Comparison of ENCODE assay signal across 9 cellular contexts in genomic region chr7:36154255-36155212, GRCh38. TPM values are rescaled to one million over a fixed set of nuclear protein-coding genes. Genes with fewer than 3 reads are reported as not detected.
A peak's percentile ranks its signal among the peaks of the same experiment; 100 is the strongest.
DNase-seq lines count a peak whose midpoint lies in the region; ATAC-seq, FAIRE-seq and TF ChIP-seq lines count a peak whose summit lies in the region.
"Had no signal": no experiment of that assay in that cellular context is flagged by ENCODE, and none has a peak within 500 bp of the region (broad histone marks: within the 10 kb centered on the region; RNA-seq: fewer than 3 reads in every experiment).

No MANE protein-coding gene starts in this region.

- peaks cover 24% of the 10 kb centered on the region for H3K4me1 ChIP-seq in astrocyte (ENCODE audit: insufficient read depth, low read length)
- peaks cover 23% of the 10 kb centered on the region for H3K4me1 ChIP-seq in mesenchymal stem cell (ENCODE audit: control insufficient read depth, insufficient read depth, low read depth, low read length)
- peaks cover 23% of the 10 kb centered on the region for H3K4me1 ChIP-seq in thymus (ENCODE audit: control insufficient read depth, insufficient read depth, low read length)

- H2AFZ ChIP-seq in astrocyte (ENCODE audit: low read depth, low read length) (no peak overlapping the region), mesenchymal stem cell (ENCODE audit: low read depth, low read length) (no peak overlapping the region)

- no peak overlapping the region for H2AK5ac ChIP-seq in mesenchymal stem cell (ENCODE audit: low read length, severe bottlenecking)

- DNase-seq in activated CD8-positive, alpha-beta memory T cell treated with anti-CD3 and anti-CD28 coated beads, Interleukin-2, amount 10 ng/mL, durations not matched to agents 7 days and 5 days: no peak
- DNase-seq in activated CD8-positive, alpha-beta memory T cell treated with anti-CD3 and anti-CD28 coated beads, Interleukin-2, amount 50 U/mL, for 4 hours: no peak
- DNase-seq in astrocyte (ENCODE audit: low read depth): no peak
- DNase-seq in mesenchymal stem cell: no peak
- no peak for DNase-seq in SKM-1 treated with dmso at 0.1 percent for 144 hours (lab: John Stamatoyannopoulos, UW; ENCODE audit: unreplicated experiment)
- DNase-seq: NCI-H2227 treated with DMSO at 0.1 percent for 48 hours had no signal

- no peak overlapping the region for H2BK5ac ChIP-seq in mesenchymal stem cell (ENCODE audit: low read depth, low read length, poor library complexity, severe bottlenecking)

- H3K36me3 ChIP-seq in astrocyte (ENCODE audit: insufficient read depth, low read length) (no peaks in the 10 kb centered on the region), mesenchymal stem cell (ENCODE audit: control insufficient read depth in 1 of 2, insufficient read depth in 2 of 2, low read depth in 1 of 2, low read length in 2 of 2) (peaks cover 0 to 12% of the 10 kb centered on the region in 2 experiments), thymus (ENCODE audit: control insufficient read depth, insufficient read depth) (no peaks in the 10 kb centered on the region)

- H3K27me3 Mint-ChIP-seq in activated CD8-positive, alpha-beta memory T cell treated with anti-CD3 and anti-CD28 coated beads, Interleukin-2, amount 10 ng/mL, durations not matched to agents 7 days and 5 days: peaks cover 14% of the 10 kb centered on the region
- H3K27me3 Mint-ChIP-seq in astrocyte (ENCODE audit: low read depth, unreplicated experiment): peaks cover 2% of the 10 kb centered on the region

- no peak overlapping the region for H3K14ac ChIP-seq in mesenchymal stem cell (ENCODE audit: low read length in 2 of 2)

- peak overlapping the region; percentile 97 for H3K4me2 ChIP-seq in astrocyte (ENCODE audit: low read length)
- no peak overlapping the region for H3K4me2 ChIP-seq in mesenchymal stem cell (ENCODE audit: low read length, poor library complexity, severe bottlenecking)

- H3K4ac ChIP-seq in mesenchymal stem cell (ENCODE audit: low read depth in 1 of 2, low read length in 2 of 2): no peak overlapping the region

- no peak overlapping the region for H4K8ac ChIP-seq in mesenchymal stem cell (ENCODE audit: low read length)

- H3K27ac Mint-ChIP-seq in activated CD8-positive, alpha-beta memory T cell treated with anti-CD3 and anti-CD28 coated beads, Interleukin-2, amount 10 ng/mL, durations not matched to agents 7 days and 5 days: no peak overlapping the region
- no peak overlapping the region for H3K27ac Mint-ChIP-seq in astrocyte (ENCODE audit: unreplicated experiment)

- peaks cover 4% of the 10 kb centered on the region for H3K4me1 Mint-ChIP-seq in activated CD8-positive, alpha-beta memory T cell treated with anti-CD3 and anti-CD28 coated beads, Interleukin-2, amount 10 ng/mL, durations not matched to agents 7 days and 5 days
- H3K4me1 Mint-ChIP-seq in astrocyte (ENCODE audit: low read depth, unreplicated experiment): peaks cover 8% of the 10 kb centered on the region

- no peak for TF ChIP-seq CTCF in astrocyte (IDR thresholded peaks at IDR 0.05; ENCODE audit: insufficient read depth, low read depth, low read length)

- ATAC-seq in activated CD8-positive, alpha-beta memory T cell treated with anti-CD3 and anti-CD28 coated beads, Interleukin-2, amount 10 ng/mL, durations not matched to agents 7 days and 5 days: no peak
- ATAC-seq in GM21526 (IDR thresholded peaks at IDR 0.05; ENCODE audit: low FRiP score, unreplicated experiment) (no peak), HG02571 (IDR thresholded peaks at IDR 0.05; ENCODE audit: unreplicated experiment) (no peak)

- H3K9me3 ChIP-seq in astrocyte (ENCODE audit: insufficient read depth, low read depth, low read length) (no peaks in the 10 kb centered on the region), mesenchymal stem cell (ENCODE audit: control insufficient read depth, low read length) (no peaks in the 10 kb centered on the region), thymus (ENCODE audit: control insufficient read depth) (no peaks in the 10 kb centered on the region)

- H3K79me2 ChIP-seq in astrocyte (ENCODE audit: insufficient read depth, low read length): peaks cover 3% of the 10 kb centered on the region

- H3K9ac ChIP-seq in astrocyte (ENCODE audit: low read length) (no peak overlapping the region), mesenchymal stem cell (ENCODE audit: low read length) (peak overlapping the region; percentile 80)

- peak overlapping the region; percentile 16 for H4K91ac ChIP-seq in mesenchymal stem cell (ENCODE audit: low read length)

- no peak overlapping the region for H2BK120ac ChIP-seq in mesenchymal stem cell (ENCODE audit: low read depth, low read length)

- FAIRE-seq in astrocyte (lab: Jason Lieb, UNC): no peak

- no peak overlapping the region for H3K23ac ChIP-seq in mesenchymal stem cell (ENCODE audit: low read length in 2 of 2)

- peaks cover 4% of the 10 kb centered on the region for H4K20me1 ChIP-seq in astrocyte (ENCODE audit: insufficient read depth, low read length)

- no peak overlapping the region for H3K18ac ChIP-seq in mesenchymal stem cell (ENCODE audit: low read depth in 1 of 2, low read length in 2 of 2)

- H2BK15ac ChIP-seq in mesenchymal stem cell (ENCODE audit: low read depth, poor library complexity, severe bottlenecking): no peak overlapping the region

- peak overlapping the region; percentile 57 for H3K4me3 Mint-ChIP-seq in activated CD8-positive, alpha-beta memory T cell treated with anti-CD3 and anti-CD28 coated beads, Interleukin-2, amount 10 ng/mL, durations not matched to agents 7 days and 5 days
- peak overlapping the region; percentile 85 for H3K4me3 Mint-ChIP-seq in astrocyte (ENCODE audit: unreplicated experiment)

- H3K79me1 ChIP-seq in mesenchymal stem cell (replicated peaks; ENCODE audit: low read length, poor library complexity, severe bottlenecking): no peaks in the 10 kb centered on the region

- no peaks in the 10 kb centered on the region for H3K36me3 Mint-ChIP-seq in activated CD8-positive, alpha-beta memory T cell treated with anti-CD3 and anti-CD28 coated beads, Interleukin-2, amount 10 ng/mL, durations not matched to agents 7 days and 5 days
- peaks cover 2% of the 10 kb centered on the region for H3K36me3 Mint-ChIP-seq in astrocyte (ENCODE audit: low read depth, unreplicated experiment)

- H3K9me3 Mint-ChIP-seq in activated CD8-positive, alpha-beta memory T cell treated with anti-CD3 and anti-CD28 coated beads, Interleukin-2, amount 10 ng/mL, durations not matched to agents 7 days and 5 days (ENCODE audit: low read depth): no peaks in the 10 kb centered on the region
- no peaks in the 10 kb centered on the region for H3K9me3 Mint-ChIP-seq in astrocyte (ENCODE audit: unreplicated experiment)

- CTCF ChIA-PET in activated CD8-positive, alpha-beta memory T cell treated with anti-CD3 and anti-CD28 coated beads, Interleukin-2, amount 10 ng/mL, durations not matched to agents 7 days and 5 days (lab: Charles Lee): interaction anchor here (0.9 kb wide), 1 partner anchor 9 kb away, joined by 3 read pairs; no protein-coding TSS in a partner anchor

- H2BK12ac ChIP-seq in mesenchymal stem cell (ENCODE audit: low read length in 2 of 2): no peak overlapping the region

- H3K4me3 ChIP-seq in astrocyte (ENCODE audit: insufficient read depth, low read depth, low read length) (peak overlapping the region; percentile 71), mesenchymal stem cell (ENCODE audit: insufficient read depth in 1 of 2, low read depth in 1 of 2, low read length in 2 of 2) (peak overlapping the region in 1 of 2 experiments; percentile 85), thymus (ENCODE audit: low read length) (peak overlapping the region; percentile 75)

- H3K27me3 ChIP-seq in astrocyte (ENCODE audit: insufficient read depth, low read length) (no peaks in the 10 kb centered on the region), mesenchymal stem cell (ENCODE audit: control insufficient read depth in 1 of 2, insufficient read depth in 1 of 2, low read length in 2 of 2) (no peaks in the 10 kb centered on the region), thymus (ENCODE audit: control insufficient read depth, insufficient read depth) (no peaks in the 10 kb centered on the region)

- H3K27ac ChIP-seq in astrocyte (ENCODE audit: low read depth, low read length) (no peak overlapping the region), mesenchymal stem cell (ENCODE audit: low read length, poor library complexity, severe bottlenecking) (no peak overlapping the region), thymus (ENCODE audit: low read depth) (no peak overlapping the region)

- WGBS in mesenchymal stem cell: 95% methylated on average over 44 of the region's 44 CpGs
- 98% methylated on average over 44 of the region's 44 CpGs for WGBS in thymus

RNA-seq across cellular contexts. Expression of gene EEPD1, which starts 1.5 kb away (rescaled TPM):
- 1 to 10 TPM; 1.4 to 3.3 TPM for total RNA-seq in activated CD8-positive, alpha-beta memory T cell treated with anti-CD3 and anti-CD28 coated beads, Interleukin-2, amount 10 ng/mL, durations not matched to agents 7 days and 5 days
- 4.9 and 5.4 TPM in 2 replicates for total RNA-seq in astrocyte
- 5.2 TPM for polyA plus RNA-seq in mesenchymal stem cell (2013, experiment 1 of 2)
- 4.3 TPM for polyA plus RNA-seq in mesenchymal stem cell (2013, experiment 2 of 2)
- 16.9 TPM for polyA plus RNA-seq in thymus
